In the genomic region with DNA sequence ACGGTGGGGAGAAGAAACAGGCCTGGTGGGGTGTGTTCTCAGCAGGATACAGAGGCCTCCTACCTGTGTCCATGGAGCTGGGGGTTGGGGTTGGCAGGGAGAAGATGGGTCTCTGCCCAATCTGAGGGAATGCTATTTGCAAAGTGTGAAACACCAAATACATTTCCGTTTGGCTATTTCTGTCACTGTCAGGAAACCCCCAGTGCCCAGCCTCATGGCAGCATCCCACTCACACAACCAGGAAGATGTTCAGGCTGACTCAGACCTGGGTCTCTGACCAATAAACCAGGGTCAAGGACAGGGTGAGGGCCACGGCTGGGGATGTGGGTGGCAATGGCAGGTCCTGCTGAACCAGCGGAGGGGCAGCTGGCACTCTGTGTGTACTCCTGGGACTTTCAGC, we compare ENCODE assay signal across 17 cellular contexts.
"Had no signal": no experiment of that assay in that cellular context is flagged by ENCODE, and none has a peak within 500 bp of the region (broad histone marks: within the 10 kb centered on the region; RNA-seq: fewer than 3 reads in every experiment).

No MANE protein-coding gene starts in this region.

- H3K9me3 Mint-ChIP-seq: natural killer cell treated with Interleukin-12 subunit alpha and Interleukin-12 subunit beta and Interleukin-15 and Interleukin-18, amount 100 ng/mL, for 72 hours had no signal

- H3K4me3 ChIP-seq: cardiac muscle cell, mucosa of descending colon, psoas muscle had no signal

- H3K27ac ChIP-seq: cardiac muscle cell, psoas muscle had no signal

- H3K9me3 ChIP-seq: mucosa of descending colon, psoas muscle had no signal

- H3K4me3 Mint-ChIP-seq: activated naive CD4-positive, alpha-beta T cell treated with anti-CD3 and anti-CD28 coated beads, Interleukin-2, amount 10 ng/mL, durations not matched to agents 7 days and 5 days; natural killer cell treated with Interleukin-12 subunit alpha and Interleukin-12 subunit beta and Interleukin-15 and Interleukin-18, amount 100 ng/mL, for 72 hours had no signal

- ATAC-seq: activated CD4-positive, CD25-positive, alpha-beta regulatory T cell treated with anti-CD3 and anti-CD28 coated beads, Interleukin-2, amount 50 U/mL, for 24 hours; left lobe of liver; mucosa of descending colon; natural killer cell treated with Interleukin-12 subunit alpha and Interleukin-12 subunit beta and Interleukin-15 and Interleukin-18, amount 100 ng/mL, for 72 hours; sciatic nerve; stimulated activated naive CD8-positive, alpha-beta T cell treated with anti-CD3 and anti-CD28 coated beads, Interleukin-15, Interleukin-2, amounts not matched to agents 100 U/mL and 50 U/mL, for 24 hours had no signal

- H3K4me1 ChIP-seq: psoas muscle had no signal

- DNase-seq: activated CD4-positive, alpha-beta T cell treated with anti-CD3 and anti-CD28 coated beads, Interleukin-2, amount 50 U/mL, for 48 hours; activated naive CD4-positive, alpha-beta T cell treated with anti-CD3 and anti-CD28 coated beads, Interleukin-2, amount 10 ng/mL, durations not matched to agents 7 days and 5 days; effector CD4-positive, alpha-beta T cell; foreskin melanocyte; head of caudate nucleus; islet precursor cell; mucosa of descending colon; occipital lobe; psoas muscle; stimulated activated CD4-positive, alpha-beta T cell treated with anti-CD3 and anti-CD28 coated beads, Interleukin-12 subunit alpha, Interleukin-12 subunit beta, amount 100 ng/mL, for 4 hours; stimulated activated CD4-positive, alpha-beta T cell treated with anti-CD3 and anti-CD28 coated beads, Interleukin-2, amount 100 ng/mL, for 48 hours; stimulated activated naive CD8-positive, alpha-beta T cell treated with anti-CD3 and anti-CD28 coated beads, Interleukin-15, Interleukin-2, amounts not matched to agents 100 U/mL and 50 U/mL, for 24 hours had no signal

- H3K27me3 ChIP-seq: cardiac muscle cell had no signal

- H3K27ac Mint-ChIP-seq: activated naive CD4-positive, alpha-beta T cell treated with anti-CD3 and anti-CD28 coated beads, Interleukin-2, amount 10 ng/mL, durations not matched to agents 7 days and 5 days had no signal

- H3K27me3 Mint-ChIP-seq: activated naive CD4-positive, alpha-beta T cell treated with anti-CD3 and anti-CD28 coated beads, Interleukin-2, amount 10 ng/mL, durations not matched to agents 7 days and 5 days; natural killer cell treated with Interleukin-12 subunit alpha and Interleukin-12 subunit beta and Interleukin-15 and Interleukin-18, amount 100 ng/mL, for 72 hours had no signal
